Comparison of ENCODE assay signal across 36 cellular contexts in the genomic region with DNA sequence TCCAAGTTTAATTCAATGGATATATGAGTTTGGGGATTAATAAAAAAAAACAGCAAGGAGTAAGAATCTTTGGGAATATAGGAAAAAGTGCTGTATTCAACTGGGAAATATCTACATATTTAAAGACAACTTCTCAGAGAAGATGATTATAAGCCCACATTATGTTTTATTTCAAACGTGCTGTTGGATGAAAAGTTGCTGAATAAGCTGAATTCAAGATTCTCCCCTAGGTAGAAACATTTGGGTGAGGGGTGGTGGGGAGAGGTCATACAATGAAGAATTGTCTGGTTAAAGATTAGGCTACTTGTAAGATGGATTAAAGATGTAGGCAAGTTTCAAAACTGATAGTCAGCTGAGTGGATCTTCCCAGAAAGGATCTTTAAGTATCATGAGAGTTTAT.
"Had no signal": no experiment of that assay in that cellular context is flagged by ENCODE, and none has a peak within 500 bp of the region (broad histone marks: within the 10 kb centered on the region; RNA-seq: fewer than 3 reads in every experiment).

No MANE protein-coding gene starts in this region.

- H3K4me1 ChIP-seq: ascending aorta, colonic mucosa had no signal

- H3K9me3 Mint-ChIP-seq: activated B cell treated with CpG ODN at 0.5 μM for 24 hours; activated CD4-positive, alpha-beta T cell treated with anti-CD3 and anti-CD28 coated beads, Interleukin-2, amount 10 ng/mL, durations not matched to agents 24 days and 14 days; activated naive CD4-positive, alpha-beta T cell treated with anti-CD3 and anti-CD28 coated beads, Interleukin-2, amount 50 U/mL, for 24 hours; brain had no signal

- H3K4me3 Mint-ChIP-seq: activated B cell treated with CpG ODN at 0.5 μM for 24 hours; activated CD4-positive, alpha-beta memory T cell treated with anti-CD3 and anti-CD28 coated beads, Interleukin-2, amount 10 ng/mL, durations not matched to agents 7 days and 5 days; activated CD4-positive, alpha-beta T cell treated with anti-CD3 and anti-CD28 coated beads, Interleukin-2, amount 10 ng/mL, durations not matched to agents 24 days and 14 days; activated CD8-positive, alpha-beta memory T cell treated with anti-CD3 and anti-CD28 coated beads, Interleukin-2, amount 10 ng/mL, durations not matched to agents 7 days and 5 days; activated CD8-positive, alpha-beta T cell treated with anti-CD3 and anti-CD28 coated beads, Interleukin-2, amount 10 ng/mL, durations not matched to agents 7 days and 5 days; activated naive CD4-positive, alpha-beta T cell treated with anti-CD3 and anti-CD28 coated beads, Interleukin-2, amount 10 ng/mL, durations not matched to agents 7 days and 5 days; activated naive CD4-positive, alpha-beta T cell treated with anti-CD3 and anti-CD28 coated beads, Interleukin-2, amount 50 U/mL, for 24 hours; activated naive CD8-positive, alpha-beta T cell; activated naive CD8-positive, alpha-beta T cell treated with anti-CD3 and anti-CD28 coated beads, Interleukin-2, amount 10 ng/mL, durations not matched to agents 7 days and 5 days; activated naive CD8-positive, alpha-beta T cell treated with anti-CD3 and anti-CD28 coated beads, Interleukin-2, amount 50 U/mL, for 24 hours; activated T-cell treated with anti-CD3 and anti-CD28 coated beads, Interleukin-2, amount 50 U/mL, for 24 hours; brain; central memory CD8-positive, alpha-beta T cell; T-helper 1 cell treated with Interleukin-12 subunit alpha and Interleukin-12 subunit beta and Interleukin-4 antibody, amounts not matched to agents 30 μg/mL and 1 μg/mL, for 36 hours; T-helper 2 cell treated with Interferon-gamma antibody and Interleukin-4, amounts not matched to agents 5 μg/mL and 100 μg/mL, for 36 hours had no signal

- H3K27me3 ChIP-seq: ascending aorta, cardiac muscle cell, colonic mucosa had no signal

- H3K4me3 ChIP-seq: ascending aorta, cardiac muscle cell, colonic mucosa had no signal

- FAIRE-seq: bronchial epithelial cell, TTC549 had no signal

- ATAC-seq: activated CD8-positive, alpha-beta memory T cell treated with anti-CD3 and anti-CD28 coated beads, Interleukin-2, amount 10 ng/mL, durations not matched to agents 7 days and 5 days; activated CD8-positive, alpha-beta T cell treated with anti-CD3 and anti-CD28 coated beads, Interleukin-2, amount 10 ng/mL, durations not matched to agents 7 days and 5 days; activated naive CD8-positive, alpha-beta T cell treated with anti-CD3 and anti-CD28 coated beads, Interleukin-2, amount 50 U/mL, for 24 hours had no signal

- H3K4me1 Mint-ChIP-seq: activated B cell treated with CpG ODN at 0.5 μM for 24 hours; activated CD4-positive, alpha-beta memory T cell treated with anti-CD3 and anti-CD28 coated beads, Interleukin-2, amount 10 ng/mL, durations not matched to agents 7 days and 5 days; activated CD4-positive, alpha-beta T cell treated with anti-CD3 and anti-CD28 coated beads, Interleukin-2, amount 10 ng/mL, durations not matched to agents 24 days and 14 days; activated CD8-positive, alpha-beta memory T cell treated with anti-CD3 and anti-CD28 coated beads, Interleukin-2, amount 10 ng/mL, durations not matched to agents 7 days and 5 days; activated naive CD4-positive, alpha-beta T cell treated with anti-CD3 and anti-CD28 coated beads, Interleukin-2, amount 10 ng/mL, durations not matched to agents 7 days and 5 days; activated naive CD4-positive, alpha-beta T cell treated with anti-CD3 and anti-CD28 coated beads, Interleukin-2, amount 50 U/mL, for 24 hours; activated naive CD8-positive, alpha-beta T cell treated with anti-CD3 and anti-CD28 coated beads, Interleukin-2, amount 10 ng/mL, durations not matched to agents 7 days and 5 days; activated naive CD8-positive, alpha-beta T cell treated with anti-CD3 and anti-CD28 coated beads, Interleukin-2, amount 50 U/mL, for 24 hours; central memory CD8-positive, alpha-beta T cell had no signal

- H3K27me3 Mint-ChIP-seq: activated B cell treated with CpG ODN at 0.5 μM for 24 hours; activated CD4-positive, alpha-beta memory T cell treated with anti-CD3 and anti-CD28 coated beads, Interleukin-2, amount 10 ng/mL, durations not matched to agents 7 days and 5 days; activated CD4-positive, alpha-beta T cell treated with anti-CD3 and anti-CD28 coated beads, Interleukin-2, amount 10 ng/mL, durations not matched to agents 24 days and 14 days; activated CD8-positive, alpha-beta memory T cell treated with anti-CD3 and anti-CD28 coated beads, Interleukin-2, amount 10 ng/mL, durations not matched to agents 7 days and 5 days; activated naive CD4-positive, alpha-beta T cell treated with anti-CD3 and anti-CD28 coated beads, Interleukin-2, amount 10 ng/mL, durations not matched to agents 7 days and 5 days; activated naive CD4-positive, alpha-beta T cell treated with anti-CD3 and anti-CD28 coated beads, Interleukin-2, amount 50 U/mL, for 24 hours; activated naive CD8-positive, alpha-beta T cell; activated naive CD8-positive, alpha-beta T cell treated with anti-CD3 and anti-CD28 coated beads, Interleukin-2, amount 10 ng/mL, durations not matched to agents 7 days and 5 days; activated naive CD8-positive, alpha-beta T cell treated with anti-CD3 and anti-CD28 coated beads, Interleukin-2, amount 50 U/mL, for 24 hours; activated T-cell treated with anti-CD3 and anti-CD28 coated beads, Interleukin-2, amount 50 U/mL, for 24 hours; central memory CD8-positive, alpha-beta T cell had no signal

- H3K27ac Mint-ChIP-seq: activated B cell treated with CpG ODN at 0.5 μM for 24 hours; activated CD4-positive, alpha-beta memory T cell treated with anti-CD3 and anti-CD28 coated beads, Interleukin-2, amount 10 ng/mL, durations not matched to agents 7 days and 5 days; activated CD4-positive, alpha-beta T cell treated with anti-CD3 and anti-CD28 coated beads, Interleukin-2, amount 10 ng/mL, durations not matched to agents 24 days and 14 days; activated CD8-positive, alpha-beta memory T cell treated with anti-CD3 and anti-CD28 coated beads, Interleukin-2, amount 10 ng/mL, durations not matched to agents 7 days and 5 days; activated CD8-positive, alpha-beta T cell treated with anti-CD3 and anti-CD28 coated beads, Interleukin-2, amount 10 ng/mL, durations not matched to agents 7 days and 5 days; activated naive CD4-positive, alpha-beta T cell treated with anti-CD3 and anti-CD28 coated beads, Interleukin-2, amount 10 ng/mL, durations not matched to agents 7 days and 5 days; activated naive CD4-positive, alpha-beta T cell treated with anti-CD3 and anti-CD28 coated beads, Interleukin-2, amount 50 U/mL, for 24 hours; activated naive CD8-positive, alpha-beta T cell; activated naive CD8-positive, alpha-beta T cell treated with anti-CD3 and anti-CD28 coated beads, Interleukin-2, amount 10 ng/mL, durations not matched to agents 7 days and 5 days; activated naive CD8-positive, alpha-beta T cell treated with anti-CD3 and anti-CD28 coated beads, Interleukin-2, amount 50 U/mL, for 24 hours; activated T-cell treated with anti-CD3 and anti-CD28 coated beads, Interleukin-2, amount 50 U/mL, for 24 hours; activated T-helper 2 cell treated with anti-CD3 and anti-CD28 coated beads, Interferon-gamma antibody, Interleukin-2, Interleukin-4, amounts not matched to agents 10 μg/mL and 5 μg/mL and 100 μg/mL, durations not matched to agents 14 hours and 24 hours and 36 hours; brain; T-helper 1 cell treated with Interleukin-12 subunit alpha and Interleukin-12 subunit beta and Interleukin-4 antibody, amounts not matched to agents 30 μg/mL and 1 μg/mL, for 36 hours; T-helper 2 cell treated with Interferon-gamma antibody and Interleukin-4, amounts not matched to agents 5 μg/mL and 100 μg/mL, for 36 hours had no signal

- DNase-seq: activated B cell treated with CpG ODN at 0.5 μM for 24 hours; activated CD4-positive, alpha-beta memory T cell treated with anti-CD3 and anti-CD28 coated beads, Interleukin-2, amount 10 ng/mL, durations not matched to agents 7 days and 5 days; activated CD4-positive, alpha-beta T cell treated with anti-CD3 and anti-CD28 coated beads for 4 hours; activated CD4-positive, alpha-beta T cell treated with anti-CD3 and anti-CD28 coated beads, Interleukin-2, amount 10 ng/mL, durations not matched to agents 24 days and 14 days; activated CD4-positive, alpha-beta T cell treated with anti-CD3 and anti-CD28 coated beads, Interleukin-2, amount 50 U/mL, for 48 hours; activated CD4-positive, CD25-positive, alpha-beta regulatory T cell treated with anti-CD3 and anti-CD28 coated beads, Interleukin-2, amount 50 U/mL, for 72 hours; activated CD8-positive, alpha-beta memory T cell treated with anti-CD3 and anti-CD28 coated beads for 24 hours; activated CD8-positive, alpha-beta memory T cell treated with anti-CD3 and anti-CD28 coated beads, Interleukin-2, amount 10 ng/mL, durations not matched to agents 7 days and 5 days; activated CD8-positive, alpha-beta memory T cell treated with anti-CD3 and anti-CD28 coated beads, Interleukin-2, amount 50 U/mL, for 48 hours; activated CD8-positive, alpha-beta T cell treated with anti-CD3 and anti-CD28 coated beads, Interleukin-2, amount 10 ng/mL, durations not matched to agents 7 days and 5 days; activated effector memory CD4-positive, alpha-beta T cell treated with Interleukin-2 at 50 U/mL for 16 hours; activated gamma-delta T cell; activated naive CD4-positive, alpha-beta T cell treated with anti-CD3 and anti-CD28 coated beads, Interleukin-2, amount 10 ng/mL, durations not matched to agents 7 days and 5 days; activated naive CD8-positive, alpha-beta T cell treated with anti-CD3 and anti-CD28 coated beads, Interleukin-2, amount 10 ng/mL, durations not matched to agents 7 days and 5 days; activated naive CD8-positive, alpha-beta T cell treated with anti-CD3 and anti-CD28 coated beads, Interleukin-2, amount 50 U/mL, for 24 hours; activated T-cell treated with anti-CD3 and anti-CD28 coated beads, Interleukin-2, amount 50 U/mL, for 24 hours; activated T-cell treated with anti-CD3 and anti-CD28 coated beads, Interleukin-2, amount 50 U/mL, for 48 hours; amygdala; anterior cingulate cortex; caudate nucleus; cerebellar nuclear complex; colonic mucosa; T-helper 2 cell; T-helper 9 cell had no signal

- H3K27ac ChIP-seq: ascending aorta, cardiac muscle cell, colonic mucosa, VCaP had no signal

- H3K36me3 Mint-ChIP-seq: activated CD8-positive, alpha-beta memory T cell treated with anti-CD3 and anti-CD28 coated beads, Interleukin-2, amount 10 ng/mL, durations not matched to agents 7 days and 5 days; activated naive CD4-positive, alpha-beta T cell treated with anti-CD3 and anti-CD28 coated beads, Interleukin-2, amount 10 ng/mL, durations not matched to agents 7 days and 5 days; activated naive CD4-positive, alpha-beta T cell treated with anti-CD3 and anti-CD28 coated beads, Interleukin-2, amount 50 U/mL, for 24 hours; activated naive CD8-positive, alpha-beta T cell; activated naive CD8-positive, alpha-beta T cell treated with anti-CD3 and anti-CD28 coated beads, Interleukin-2, amount 10 ng/mL, durations not matched to agents 7 days and 5 days; brain had no signal

- H3K9me3 ChIP-seq: ascending aorta, colonic mucosa had no signal

- H3K36me3 ChIP-seq: ascending aorta, cardiac muscle cell, colonic mucosa had no signal
